19 cellular contexts compared by ENCODE assay signal in the genomic region with DNA sequence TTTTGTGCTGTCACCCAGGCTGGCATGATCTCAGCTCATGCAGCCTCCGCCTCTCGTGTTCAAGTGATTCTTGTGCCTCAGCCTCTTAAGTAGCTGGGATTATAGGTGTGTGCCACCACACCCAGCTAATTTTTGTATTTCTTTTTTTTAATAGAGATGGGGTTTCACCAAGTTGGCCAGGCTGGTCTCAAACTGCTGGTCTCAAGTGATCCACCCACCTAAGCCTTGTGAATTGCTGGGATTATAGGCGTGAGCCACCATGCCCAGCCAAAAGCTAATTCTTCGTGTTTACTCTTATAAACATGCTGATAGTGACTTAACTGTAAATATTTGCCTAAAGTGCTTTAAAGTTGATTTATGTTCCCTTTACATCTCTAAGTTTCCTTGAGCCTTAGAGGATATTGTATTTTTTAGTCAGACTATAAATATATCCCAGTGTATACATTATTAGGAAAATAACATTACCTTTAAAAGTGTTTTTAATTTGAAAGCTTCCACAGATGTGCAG.
"Had no signal": no experiment of that assay in that cellular context is flagged by ENCODE, and none has a peak within 500 bp of the region (broad histone marks: within the 10 kb centered on the region; RNA-seq: fewer than 3 reads in every experiment).

No MANE protein-coding gene starts in this region.

- H3K36me3 ChIP-seq: gastrocnemius medialis, left lung, prostate gland, right atrium auricular region, suprapubic skin, transverse colon, upper lobe of right lung had no signal

- DNase-seq: cortex of kidney; effector memory CD8-positive, alpha-beta T cell; foreskin fibroblast; gastrocnemius medialis; kidney; left lung; mammary epithelial cell; naive thymus-derived CD8-positive, alpha-beta T cell; nephron progenitor cell; sigmoid colon; stimulated activated CD4-positive, alpha-beta T cell treated with anti-CD3 and anti-CD28 coated beads, Interleukin-2, amount 100 ng/mL, for 24 hours; stimulated activated CD4-positive, alpha-beta T cell treated with anti-CD3 and anti-CD28 coated beads, Interleukin-4, amount 100 ng/mL, for 24 hours; transverse colon; upper lobe of right lung had no signal

- H3K27ac ChIP-seq: gastrocnemius medialis, left lung, prostate gland, right atrium auricular region, sigmoid colon, suprapubic skin, transverse colon, upper lobe of right lung, vagina had no signal

- H3K4me1 ChIP-seq: gastrocnemius medialis, left lung, prostate gland, right atrium auricular region, sigmoid colon, suprapubic skin, transverse colon, upper lobe of right lung, vagina had no signal

- H3K4me3 ChIP-seq: gastrocnemius medialis, left lung, prostate gland, right atrium auricular region, sigmoid colon, suprapubic skin, transverse colon, upper lobe of right lung, vagina had no signal

- ATAC-seq: effector memory CD8-positive, alpha-beta T cell; gastrocnemius medialis; left lung; naive thymus-derived CD8-positive, alpha-beta T cell; stimulated activated memory B cell treated with anti-CD40 and anti-IgM and Interleukin-4, amounts not matched to agents 10 μg/mL and 1 μg/mL and 100 μg/mL, for 72 hours; upper lobe of right lung had no signal

- H3K27me3 ChIP-seq: gastrocnemius medialis, left lung, right atrium auricular region, sigmoid colon, suprapubic skin, transverse colon, upper lobe of right lung, vagina had no signal

- H3K9me3 ChIP-seq: gastrocnemius medialis, prostate gland, suprapubic skin, upper lobe of right lung, vagina had no signal
